In the genomic region with DNA sequence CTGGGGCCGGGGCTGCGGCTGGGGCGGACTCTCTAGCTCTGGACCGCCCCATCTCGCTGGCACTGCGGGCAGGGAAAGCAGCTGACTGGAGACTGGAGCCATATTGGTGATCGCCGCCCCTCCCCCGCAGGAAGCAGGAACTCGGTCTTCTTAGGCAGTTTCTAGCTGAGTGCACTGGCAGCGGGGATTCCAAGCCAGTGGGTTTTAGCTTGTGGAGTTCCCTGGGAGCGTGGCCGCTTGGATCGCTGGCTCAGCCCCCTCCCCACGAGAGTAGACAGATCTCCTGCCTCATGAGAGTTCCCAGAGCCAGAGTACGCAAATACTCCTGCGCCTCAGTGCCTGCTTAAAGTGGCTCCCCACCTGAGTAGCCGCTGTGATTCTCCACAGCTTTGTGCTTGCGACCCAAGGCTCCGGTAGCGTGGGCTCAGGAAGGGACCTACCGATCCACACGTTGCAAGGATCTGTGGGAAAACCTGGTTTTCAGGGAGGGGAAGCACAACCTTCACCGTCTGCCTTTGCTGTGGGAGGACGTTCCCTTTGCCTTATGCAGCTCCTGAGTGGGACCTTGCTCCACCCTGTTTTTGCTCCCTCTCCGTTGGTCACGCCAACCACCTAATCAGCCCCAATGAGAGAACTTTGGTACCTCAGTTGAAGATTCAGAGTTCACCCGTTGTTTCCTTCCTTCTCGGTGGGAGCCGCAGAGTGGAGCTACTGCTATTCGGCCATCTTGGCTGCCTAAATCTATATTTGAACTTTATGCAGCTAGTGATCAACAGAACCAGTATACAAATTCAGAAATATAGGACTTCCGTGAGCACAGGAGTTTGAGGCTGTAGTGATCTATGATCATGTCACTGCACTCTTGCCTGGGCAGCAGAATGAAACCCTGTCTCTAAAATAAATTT, we compare ENCODE assay signal across 1 cellular context.
TF ChIP-seq lines count a peak whose summit lies in the region.

No MANE protein-coding gene starts in this region.

TF ChIP-seq in WTC11, 78 proteins besides CTCF, POLR2A, EP300 and RAD21 (continued from another document):
- TF ChIP-seq, protein P1, sequence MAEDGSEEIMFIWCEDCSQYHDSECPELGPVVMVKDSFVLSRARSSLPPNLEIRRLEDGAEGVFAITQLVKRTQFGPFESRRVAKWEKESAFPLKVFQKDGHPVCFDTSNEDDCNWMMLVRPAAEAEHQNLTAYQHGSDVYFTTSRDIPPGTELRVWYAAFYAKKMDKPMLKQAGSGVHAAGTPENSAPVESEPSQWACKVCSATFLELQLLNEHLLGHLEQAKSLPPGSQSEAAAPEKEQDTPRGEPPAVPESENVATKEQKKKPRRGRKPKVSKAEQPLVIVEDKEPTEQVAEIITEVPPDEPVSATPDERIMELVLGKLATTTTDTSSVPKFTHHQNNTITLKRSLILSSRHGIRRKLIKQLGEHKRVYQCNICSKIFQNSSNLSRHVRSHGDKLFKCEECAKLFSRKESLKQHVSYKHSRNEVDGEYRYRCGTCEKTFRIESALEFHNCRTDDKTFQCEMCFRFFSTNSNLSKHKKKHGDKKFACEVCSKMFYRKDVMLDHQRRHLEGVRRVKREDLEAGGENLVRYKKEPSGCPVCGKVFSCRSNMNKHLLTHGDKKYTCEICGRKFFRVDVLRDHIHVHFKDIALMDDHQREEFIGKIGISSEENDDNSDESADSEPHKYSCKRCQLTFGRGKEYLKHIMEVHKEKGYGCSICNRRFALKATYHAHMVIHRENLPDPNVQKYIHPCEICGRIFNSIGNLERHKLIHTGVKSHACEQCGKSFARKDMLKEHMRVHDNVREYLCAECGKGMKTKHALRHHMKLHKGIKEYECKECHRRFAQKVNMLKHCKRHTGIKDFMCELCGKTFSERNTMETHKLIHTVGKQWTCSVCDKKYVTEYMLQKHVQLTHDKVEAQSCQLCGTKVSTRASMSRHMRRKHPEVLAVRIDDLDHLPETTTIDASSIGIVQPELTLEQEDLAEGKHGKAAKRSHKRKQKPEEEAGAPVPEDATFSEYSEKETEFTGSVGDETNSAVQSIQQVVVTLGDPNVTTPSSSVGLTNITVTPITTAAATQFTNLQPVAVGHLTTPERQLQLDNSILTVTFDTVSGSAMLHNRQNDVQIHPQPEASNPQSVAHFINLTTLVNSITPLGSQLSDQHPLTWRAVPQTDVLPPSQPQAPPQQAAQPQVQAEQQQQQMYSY (CRISPR knock-in tag; IDR thresholded peaks at IDR 0.05): no peak
- no peak for TF ChIP-seq FOXJ3 (CRISPR knock-in tag; IDR thresholded peaks at IDR 0.05; ENCODE audit: borderline replicate concordance)
- no peak for TF ChIP-seq E2F5 (CRISPR knock-in tag; IDR thresholded peaks at IDR 0.05)
- TF ChIP-seq OVOL2 (CRISPR knock-in tag; IDR thresholded peaks at IDR 0.05; ENCODE audit: borderline replicate concordance): no peak
- no peak for TF ChIP-seq IRF1 (CRISPR knock-in tag; IDR thresholded peaks at IDR 0.05)
- no peak for TF ChIP-seq CREM (CRISPR knock-in tag; IDR thresholded peaks at IDR 0.05)
- TF ChIP-seq, protein P2, sequence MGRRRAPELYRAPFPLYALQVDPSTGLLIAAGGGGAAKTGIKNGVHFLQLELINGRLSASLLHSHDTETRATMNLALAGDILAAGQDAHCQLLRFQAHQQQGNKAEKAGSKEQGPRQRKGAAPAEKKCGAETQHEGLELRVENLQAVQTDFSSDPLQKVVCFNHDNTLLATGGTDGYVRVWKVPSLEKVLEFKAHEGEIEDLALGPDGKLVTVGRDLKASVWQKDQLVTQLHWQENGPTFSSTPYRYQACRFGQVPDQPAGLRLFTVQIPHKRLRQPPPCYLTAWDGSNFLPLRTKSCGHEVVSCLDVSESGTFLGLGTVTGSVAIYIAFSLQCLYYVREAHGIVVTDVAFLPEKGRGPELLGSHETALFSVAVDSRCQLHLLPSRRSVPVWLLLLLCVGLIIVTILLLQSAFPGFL (CRISPR knock-in tag; IDR thresholded peaks at IDR 0.05; ENCODE audit: borderline replicate concordance): no peak
- no peak for TF ChIP-seq ESRRA (CRISPR knock-in tag; IDR thresholded peaks at IDR 0.05; ENCODE audit: borderline replicate concordance)
- no peak for TF ChIP-seq MXD4 (CRISPR knock-in tag; IDR thresholded peaks at IDR 0.05; ENCODE audit: borderline replicate concordance)
- TF ChIP-seq ATF1 (CRISPR knock-in tag; IDR thresholded peaks at IDR 0.05): no peak
- no peak for TF ChIP-seq ETV6 (CRISPR knock-in tag; IDR thresholded peaks at IDR 0.05)
- no peak for TF ChIP-seq NFATC4 (CRISPR knock-in tag; IDR thresholded peaks at IDR 0.05)
- TF ChIP-seq ZBTB43 (CRISPR knock-in tag; IDR thresholded peaks at IDR 0.05): no peak
- no peak for TF ChIP-seq TEAD1 (CRISPR knock-in tag; IDR thresholded peaks at IDR 0.05)
TF ChIP-seq in WTC11: peak in this region for 0.
